In the genomic region with DNA sequence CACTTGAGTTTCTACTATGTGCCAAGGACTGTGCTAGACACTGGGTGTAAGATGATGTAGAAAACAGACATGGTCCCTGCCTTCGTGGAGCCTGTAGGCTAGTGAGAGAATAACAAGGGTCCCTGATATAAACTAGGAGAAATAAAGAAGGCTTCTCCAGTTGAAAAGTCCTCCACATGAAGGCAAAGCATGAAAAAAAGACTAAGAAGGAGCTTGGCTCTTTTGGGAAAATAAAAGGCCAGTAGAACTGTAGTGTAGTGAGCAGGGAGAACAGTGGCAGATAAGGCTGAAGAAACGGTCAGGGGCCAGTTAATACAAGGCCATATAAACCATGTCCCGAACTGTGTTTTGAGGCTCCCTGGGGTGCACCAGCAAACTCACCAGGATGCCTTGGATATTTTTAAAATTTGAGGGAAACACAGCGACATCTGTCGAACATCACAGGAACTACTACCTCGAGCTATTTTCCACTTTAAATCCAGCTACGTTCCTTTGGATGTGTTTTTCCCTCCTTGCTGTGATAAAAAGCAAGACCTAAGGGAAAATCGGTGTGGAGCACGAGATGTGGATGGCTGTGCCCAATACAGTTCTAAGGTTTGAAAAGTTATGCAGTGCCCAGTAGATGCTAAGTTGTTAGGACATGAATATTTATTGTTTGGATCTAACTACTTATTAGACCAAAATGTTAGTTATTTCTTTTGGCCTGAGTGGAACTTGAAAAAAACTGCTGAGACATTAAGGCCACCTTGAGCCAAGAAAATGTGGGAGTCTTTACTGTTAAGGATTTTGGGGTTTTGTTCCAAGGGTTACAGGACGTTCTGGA, we compare ENCODE assay signal across 8 cellular contexts. TPM values are rescaled to one million over a fixed set of nuclear protein-coding genes. Genes with fewer than 3 reads are reported as not detected.
A peak's percentile ranks its signal among the peaks of the same experiment; 100 is the strongest.
DNase-seq lines count a peak whose midpoint lies in the region; ATAC-seq and TF ChIP-seq lines count a peak whose summit lies in the region.

No MANE protein-coding gene starts in this region.

- POLR2A ChIA-PET in PC-3 (lab: Charles Lee; ENCODE audit: unreplicated experiment) = interaction anchor here (0.6 to 0.7 kb wide), 2 partner anchors 50 to 379 kb away, joined by 3 to 4 read pairs; no protein-coding TSS in a partner anchor

- H3K9ac ChIP-seq in PC-3 (ENCODE audit: low read length) = no peak overlapping the region

- H3K4me1 ChIP-seq in PC-3 (ENCODE audit: insufficient read depth, low read length) = 0 out of 2 replicates have a peak, but pooled peaks cover 3% of the 10 kb centered on the region

- peak overlapping the region; percentile 55 for H3K4me2 ChIP-seq in PC-3 (ENCODE audit: low read length)

- H3K27ac Mint-ChIP-seq in activated naive CD8-positive, alpha-beta T cell treated with anti-CD3 and anti-CD28 coated beads, Interleukin-2, amount 50 U/mL, for 24 hours = no peak overlapping the region

- DNase-seq in DMS 273 treated with DMSO at 0.1 percent for 48 hours (lab: John Stamatoyannopoulos, UW) = peak; percentile 32
- peak; percentile 58 for DNase-seq in HuH-7 (ENCODE audit: low spot score)
- peak; percentile 77 for DNase-seq in PC-3
- peak; percentile 29 for DNase-seq in activated naive CD8-positive, alpha-beta T cell treated with anti-CD3 and anti-CD28 coated beads, Interleukin-2, amount 50 U/mL, for 24 hours
- DNase-seq in Right ventricle myocardium superior = no peak
- peak; percentile 83 for DNase-seq in pons (ENCODE audit: low spot score)
- no peak for DNase-seq in amniotic stem cell (lab: John Stamatoyannopoulos, UW)

- H3K4me1 Mint-ChIP-seq in activated naive CD8-positive, alpha-beta T cell treated with anti-CD3 and anti-CD28 coated beads, Interleukin-2, amount 50 U/mL, for 24 hours = no peaks in the 10 kb centered on the region

- H3K9me3 Mint-ChIP-seq in activated naive CD8-positive, alpha-beta T cell treated with anti-CD3 and anti-CD28 coated beads, Interleukin-2, amount 50 U/mL, for 24 hours = no peaks in the 10 kb centered on the region

- peaks cover 5% of the 10 kb centered on the region for H3K27me3 Mint-ChIP-seq in activated naive CD8-positive, alpha-beta T cell treated with anti-CD3 and anti-CD28 coated beads, Interleukin-2, amount 50 U/mL, for 24 hours

- intact Hi-C loops in PC-3 (cut with micrococcal nuclease) = loop anchor here (1.0 kb wide), 1 partner anchor 51 kb away; no protein-coding TSS in a partner anchor
- intact Hi-C loops in Right ventricle myocardium superior (cut with DNase I) = loop anchor here (1.0 kb wide), 1 partner anchor 51 kb away; no protein-coding TSS in a partner anchor

- no peaks in the 10 kb centered on the region for H3K9me2 ChIP-seq in PC-3 (replicated peaks; ENCODE audit: low read length)

- no peak overlapping the region for H3K27ac ChIP-seq in PC-3 (ENCODE audit: low read length)

- no TSS peak for BruUV-seq in PC-3 (replicated peaks; lab: Mats Ljungman, UMichigan)

- no peaks in the 10 kb centered on the region for H3K27me3 ChIP-seq in PC-3 (ENCODE audit: low read length)

- peak; percentile 76 for ATAC-seq in PC-3
- no peak for ATAC-seq in activated naive CD8-positive, alpha-beta T cell treated with anti-CD3 and anti-CD28 coated beads, Interleukin-2, amount 50 U/mL, for 24 hours
- peak; percentile 69 for ATAC-seq in Right ventricle myocardium superior (ENCODE audit: poor library complexity)
- ATAC-seq in HG03159 (IDR thresholded peaks at IDR 0.05; ENCODE audit: unreplicated experiment) = no peak

- peak; percentile 83 for TF ChIP-seq CTCF in PC-3 (conservative IDR thresholded peaks at IDR 0.05; ENCODE audit: low read depth, low read length)

- no peaks in the 10 kb centered on the region for H3F3A ChIP-seq in PC-3 (ENCODE audit: low read length, unreplicated experiment)

- peak overlapping the region; percentile 77 for H2AFZ ChIP-seq in PC-3 (ENCODE audit: low read length)

- H3K4me3 Mint-ChIP-seq in activated naive CD8-positive, alpha-beta T cell treated with anti-CD3 and anti-CD28 coated beads, Interleukin-2, amount 50 U/mL, for 24 hours = no peak overlapping the region

- no peaks in the 10 kb centered on the region for H3K36me3 ChIP-seq in PC-3 (ENCODE audit: low read depth, low read length)

- no peak overlapping the region for H3K4me3 ChIP-seq in PC-3 (ENCODE audit: low read length)

- H3K79me2 ChIP-seq in PC-3 (ENCODE audit: low read length) = no peaks in the 10 kb centered on the region

- H3K36me3 Mint-ChIP-seq in activated naive CD8-positive, alpha-beta T cell treated with anti-CD3 and anti-CD28 coated beads, Interleukin-2, amount 50 U/mL, for 24 hours (ENCODE audit: low read depth) = no peaks in the 10 kb centered on the region

- CTCF ChIA-PET in PC-3 (lab: Charles Lee) = interaction anchor here (0.5 to 2.2 kb wide), 11 partner anchors 9 to 377 kb away, joined by 3 to 13 read pairs (median 4); no protein-coding TSS in a partner anchor

- no peaks in the 10 kb centered on the region for H4K20me1 ChIP-seq in PC-3 (ENCODE audit: low read length)

- no peaks in the 10 kb centered on the region for H3K9me3 ChIP-seq in PC-3 (ENCODE audit: low read length)

RNA-seq across cellular contexts. Expression of gene CFL2, which starts 8.5 kb away (rescaled TPM):
- total RNA-seq in PC-3 (2014; rRNA removed) (88.4 and 98.0 TPM in 2 replicates), Right ventricle myocardium superior (363 TPM)

Comparison
In these comparisons a context has a peak if more than half of its experiments do, and no peak if none do; other contexts are left out.
1. DNase-seq: peak in DMS 273 treated with DMSO at 0.1 percent for 48 hours (single experiment), HuH-7 (single experiment), PC-3 (single experiment), activated naive CD8-positive, alpha-beta T cell treated with anti-CD3 and anti-CD28 coated beads, Interleukin-2, amount 50 U/mL, for 24 hours (single experiment) and pons (single experiment); none in Right ventricle myocardium superior (single experiment) and amniotic stem cell (single experiment).
2. ATAC-seq: peak in PC-3 (single experiment) and Right ventricle myocardium superior (single experiment); none in activated naive CD8-positive, alpha-beta T cell treated with anti-CD3 and anti-CD28 coated beads, Interleukin-2, amount 50 U/mL, for 24 hours (single experiment) and HG03159 (single experiment).